Comparison of ENCODE assay signal across 1 cellular context in the genomic region with DNA sequence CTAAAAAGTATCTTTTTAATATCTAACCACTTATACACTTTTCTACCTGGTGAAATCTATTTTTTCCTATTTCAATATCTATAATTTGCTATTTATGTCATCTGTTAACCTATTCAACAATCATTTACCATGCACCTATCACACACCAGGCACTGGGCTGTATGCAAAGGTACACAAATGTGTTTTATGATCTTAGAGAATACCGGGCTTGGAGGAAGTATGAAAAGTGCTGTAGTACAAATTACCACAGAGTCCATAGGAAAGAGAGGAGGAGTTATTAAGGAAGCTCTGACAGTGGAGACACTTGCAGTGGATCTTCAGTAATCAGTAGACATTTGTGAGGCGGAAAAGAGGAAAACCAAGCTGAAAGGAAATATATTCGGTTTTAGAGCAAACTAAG.
TF ChIP-seq lines count a peak whose summit lies in the region.

No MANE protein-coding gene starts in this region.

TF ChIP-seq in GM12878, 131 proteins besides CTCF, POLR2A, EP300 and RAD21 (continued from another document):
- TF ChIP-seq HDAC2 (IDR thresholded peaks at IDR 0.05) = no peak
- TF ChIP-seq ZZZ3 (IDR thresholded peaks at IDR 0.05; ENCODE audit: control insufficient read depth, insufficient read length, low read depth) = no peak
- no peak for TF ChIP-seq TCF3 (IDR thresholded peaks at IDR 0.05; ENCODE audit: borderline replicate concordance, insufficient read depth, low read depth, low read length)
- TF ChIP-seq NR2C1 (IDR thresholded peaks at IDR 0.05) = no peak
- TF ChIP-seq CEBPB (IDR thresholded peaks at IDR 0.05; ENCODE audit: borderline replicate concordance in 1 of 2, low read depth in 2 of 2, low read length in 2 of 2) = no peak
- TF ChIP-seq TAF1 (IDR thresholded peaks at IDR 0.05; ENCODE audit: borderline replicate concordance, low read depth, low read length) = no peak
- TF ChIP-seq ATF7 (IDR thresholded peaks at IDR 0.05; ENCODE audit: low read depth) = no peak
